ENCODE assay signal across 9 cellular contexts in genomic region chr7:102064361-102065025, GRCh38.
A peak's percentile ranks its signal among the peaks of the same experiment; 100 is the strongest.
DNase-seq lines count a peak whose midpoint lies in the region; ATAC-seq and TF ChIP-seq lines count a peak whose summit lies in the region.
"Had no signal": no experiment of that assay in that cellular context is flagged by ENCODE, and none has a peak within 500 bp of the region (broad histone marks: within the 10 kb centered on the region; RNA-seq: fewer than 3 reads in every experiment).

No MANE protein-coding gene starts in this region.

- no peaks in the 10 kb centered on the region for H3K9me3 ChIP-seq in gastrocnemius medialis

- no peaks in the 10 kb centered on the region for H3K9me3 Mint-ChIP-seq in effector memory CD8-positive, alpha-beta T cell
- H3K9me3 Mint-ChIP-seq: neural crest cell had no signal

- peak; percentile 44 for ATAC-seq in effector memory CD8-positive, alpha-beta T cell (replicated peaks)
- ATAC-seq in gastrocnemius medialis (no peak), HG03139 (IDR thresholded peaks at IDR 0.05; ENCODE audit: unreplicated experiment) (no peak)

- DNase-seq in CMK (ENCODE audit: low read depth) (peak; percentile 80), NB4 (ENCODE audit: low read depth) (peak; percentile 61), mucosa of gallbladder (ENCODE audit: low spot score) (peak; percentile 24), gastrocnemius medialis (no peak), COLO668 (lab: John Stamatoyannopoulos, UW; ENCODE audit: unreplicated experiment) (no peak), HuH-7.5 (ENCODE audit: low spot score) (no peak)
- DNase-seq in effector memory CD8-positive, alpha-beta T cell: no peak

- H3K4me1 Mint-ChIP-seq in effector memory CD8-positive, alpha-beta T cell (ENCODE audit: low read depth in 2 of 2): peaks cover 3 to 9% of the 10 kb centered on the region in 2 donors

- in situ Hi-C loops in gastrocnemius medialis (cut with MboI; ENCODE audit: low sequenced_read_pairs in 4 of 4): no loop called here

- peaks cover 9% of the 10 kb centered on the region for H3K36me3 Mint-ChIP-seq in effector memory CD8-positive, alpha-beta T cell (ENCODE audit: insufficient read depth)

- no peak overlapping the region for H3K4me3 Mint-ChIP-seq in effector memory CD8-positive, alpha-beta T cell
- H3K4me3 Mint-ChIP-seq: neural crest cell had no signal

- H3K4me1 ChIP-seq in gastrocnemius medialis: no peaks in the 10 kb centered on the region

- H3K27ac Mint-ChIP-seq in effector memory CD8-positive, alpha-beta T cell: peak overlapping the region in 1 of 2 donors; percentile 49

- no peak overlapping the region for H3K4me3 ChIP-seq in NB4 (ENCODE audit: low read depth, low read length)
- H3K4me3 ChIP-seq in gastrocnemius medialis: no peak overlapping the region

- H3K36me3 ChIP-seq in gastrocnemius medialis: no peaks in the 10 kb centered on the region

- TF ChIP-seq POLR2A in NB4 (IDR thresholded peaks at IDR 0.05; ENCODE audit: extremely low read depth, insufficient read length) (no peak), gastrocnemius medialis (IDR thresholded peaks at IDR 0.05) (no peak)

- no peak for TF ChIP-seq CTCF in NB4 (IDR thresholded peaks at IDR 0.05; ENCODE audit: low read depth, low read length)
- no peak for TF ChIP-seq CTCF in gastrocnemius medialis (IDR thresholded peaks at IDR 0.05 in 4 of 5, conservative IDR thresholded peaks at IDR 0.05 in 1 of 5)

- intact Hi-C loops in gastrocnemius medialis (cut with DNase I; ENCODE audit: low total_unique reads): no loop called here

- no peaks in the 10 kb centered on the region for H3K27me3 Mint-ChIP-seq in effector memory CD8-positive, alpha-beta T cell

- H3K27ac ChIP-seq in gastrocnemius medialis: no peak overlapping the region

- H3K27me3 ChIP-seq in gastrocnemius medialis: no peaks in the 10 kb centered on the region

Comparison
In these comparisons a context has a peak if more than half of its experiments do, and no peak if none do; other contexts are left out.
1. DNase-seq: peak in CMK (single experiment), NB4 (single experiment) and mucosa of gallbladder (single experiment); none in effector memory CD8-positive, alpha-beta T cell (0 of 3), gastrocnemius medialis (0 of 2), COLO668 (single experiment) and HuH-7.5 (single experiment).